10 cellular contexts compared by ENCODE assay signal in the genomic region with DNA sequence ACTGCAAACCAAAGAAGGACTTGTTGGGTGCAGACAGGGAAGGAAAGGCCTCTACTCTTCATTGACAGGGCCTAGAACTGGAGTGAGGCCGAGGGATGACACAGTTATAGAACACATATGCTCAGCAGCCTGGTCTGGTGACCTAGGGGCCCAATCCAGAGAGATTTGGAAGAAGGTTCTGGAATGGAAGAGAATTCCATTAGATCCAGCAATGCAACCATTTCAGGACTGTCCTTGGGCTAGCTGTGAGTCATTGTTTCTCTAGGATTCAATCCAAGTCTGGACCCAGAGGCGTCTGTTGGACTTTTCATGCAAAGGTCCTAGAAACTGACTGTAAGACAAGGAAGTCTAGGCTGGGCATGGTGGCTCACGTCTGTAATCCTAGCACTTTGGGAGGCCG. TPM values are rescaled to one million over a fixed set of nuclear protein-coding genes. Genes with fewer than 3 reads are reported as not detected.
DNase-seq lines count a peak whose midpoint lies in the region; ATAC-seq and TF ChIP-seq lines count a peak whose summit lies in the region.
"Had no signal": no experiment of that assay in that cellular context is flagged by ENCODE, and none has a peak within 500 bp of the region (broad histone marks: within the 10 kb centered on the region; RNA-seq: fewer than 3 reads in every experiment).

No MANE protein-coding gene starts in this region.

- H3K4me3 ChIP-seq in right cardiac atrium (ENCODE audit: low read length) (no peak overlapping the region), tibial artery (no peak overlapping the region)

- H3K27ac ChIP-seq in right cardiac atrium (ENCODE audit: low read length) (peak overlapping the region; percentile 52), tibial artery (peak overlapping the region; percentile 59 to 69)

- peak; percentile 74 to 87 for ATAC-seq in right cardiac atrium
- no peak for ATAC-seq in HG03196 (IDR thresholded peaks at IDR 0.05; ENCODE audit: unreplicated experiment)
- no peak for ATAC-seq in HG03342 (IDR thresholded peaks at IDR 0.05; ENCODE audit: unreplicated experiment)

- DNase-seq in HS-27A (ENCODE audit: low read depth) (peak; percentile 66), brain pericyte (ENCODE audit: low read depth, low spot score) (peak; percentile 22), right cardiac atrium (peak in 2 of 3 donors; percentile 37 to 53), tibial artery (peak; percentile 39 to 72)
- DNase-seq in stimulated activated CD4-positive, alpha-beta T cell treated with anti-CD3 and anti-CD28 coated beads, Interleukin-1b, Interleukin-23, amount 100 ng/mL, for 48 hours, result no peak
- DNase-seq: NCI-H1417 treated with DMSO at 0.1 percent for 48 hours, nucleus accumbens had no signal

- WGBS in right cardiac atrium, result 59% methylated on average over 4 of the region's 4 CpGs

- H3K9me3 ChIP-seq in right cardiac atrium (ENCODE audit: control insufficient read depth, low read length) (no peaks in the 10 kb centered on the region), tibial artery (no peaks in the 10 kb centered on the region)

- H3K27me3 ChIP-seq in right cardiac atrium (ENCODE audit: control insufficient read depth, insufficient read depth) (no peaks in the 10 kb centered on the region), tibial artery (no peaks in the 10 kb centered on the region)

- no peak for TF ChIP-seq CTCF in tibial artery (IDR thresholded peaks at IDR 0.05)

- intact Hi-C loops in right cardiac atrium (cut with DNase I), result no loop called here
- intact Hi-C loops in tibial artery (cut with DNase I; ENCODE audit: low total_unique reads), result no loop called here

- H3K36me3 ChIP-seq in tibial artery, result no peaks in the 10 kb centered on the region

- H3K4me1 ChIP-seq in right cardiac atrium (ENCODE audit: control insufficient read depth, insufficient read depth, low read length) (peaks cover 10% of the 10 kb centered on the region), tibial artery (peaks cover 0 to 29% (median 26%) of the 10 kb centered on the region in 4 donors)

RNA-seq across cellular contexts. Expression of a gene that starts 59.2 kb away (rescaled TPM):
- 1 to 10 TPM; 1.8 to 4.4 (median 2.6) TPM for total RNA-seq in right cardiac atrium
- polyA plus RNA-seq in right cardiac atrium, result 2.8 TPM
- total RNA-seq: dermis microvascular lymphatic vessel endothelial cell had no signal

Comparison
In these comparisons a context has a peak if more than half of its experiments do, and no peak if none do; other contexts are left out.
1. ATAC-seq: peak in right cardiac atrium (2 of 2); none in HG03196 (single experiment) and HG03342 (single experiment).